1 cellular context compared by ENCODE assay signal in genomic region chr9:1083325-1083913, GRCh38.
A peak's percentile ranks its signal among the peaks of the same experiment; 100 is the strongest.
TF ChIP-seq lines count a peak whose summit lies in the region.

No MANE protein-coding gene starts in this region.

TF ChIP-seq in HepG2, 621 proteins besides CTCF, POLR2A, EP300 and RAD21:
- TF ChIP-seq POGK (CRISPR knock-in tag; conservative IDR thresholded peaks at IDR 0.05), result no peak
- peak; percentile 51; the same call in 1 of the 2 replicates for TF ChIP-seq PBX2 (CRISPR knock-in tag; IDR thresholded peaks at IDR 0.05)
